ENCODE assay signal across 9 cellular contexts in the genomic region with DNA sequence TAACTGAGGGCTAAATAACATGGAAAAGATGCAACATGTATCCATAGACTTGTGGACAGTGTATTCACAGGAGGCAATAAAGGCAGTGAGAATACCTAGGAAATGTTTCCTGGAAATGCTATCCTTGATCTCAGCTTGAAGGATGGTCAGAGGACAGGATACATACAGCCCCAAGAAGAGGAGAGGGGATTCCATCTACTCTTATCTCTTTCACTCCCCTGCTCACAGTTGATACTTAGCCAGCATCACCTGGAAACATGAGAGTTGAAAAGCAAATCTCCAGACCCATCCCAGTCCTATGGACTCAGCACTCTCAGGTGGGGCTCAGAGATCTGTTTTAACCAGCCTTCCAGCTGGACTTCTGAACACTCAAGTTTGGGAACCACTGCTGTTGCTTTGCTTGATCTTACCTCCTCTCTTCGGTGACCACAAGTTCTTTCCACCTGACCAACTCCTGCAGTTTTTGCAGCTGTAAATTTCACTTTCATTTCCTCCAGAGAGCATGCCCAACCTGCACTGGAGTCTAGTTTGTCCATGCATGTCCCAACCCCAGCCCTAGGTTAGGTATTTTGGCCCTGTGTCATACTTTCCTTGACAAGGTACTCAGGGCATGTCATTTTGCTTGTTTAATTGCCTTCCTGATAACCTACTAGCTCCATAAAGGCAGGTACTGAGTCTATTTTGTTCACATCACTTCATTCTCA. TPM values are rescaled to one million over a fixed set of nuclear protein-coding genes. Genes with fewer than 3 reads are reported as not detected.
A peak's percentile ranks its signal among the peaks of the same experiment; 100 is the strongest.
DNase-seq lines count a peak whose midpoint lies in the region; ATAC-seq, FAIRE-seq and TF ChIP-seq lines count a peak whose summit lies in the region.
"Had no signal": no experiment of that assay in that cellular context is flagged by ENCODE, and none has a peak within 500 bp of the region (broad histone marks: within the 10 kb centered on the region; RNA-seq: fewer than 3 reads in every experiment).

No MANE protein-coding gene starts in this region.

- dilution Hi-C loops in endothelial cell of umbilical vein (cut with MboI; ENCODE audit: extremely low pct_ligation_motif_present, low sequenced_read_pairs), result no loop called here

- 72 to 83% methylated on average over 1 of the region's 1 CpG for WGBS in tibial nerve, 2 donors

- POLR2A ChIA-PET in GM10248 (lab: Yijun Ruan, JAX), result no interaction called here
- POLR2A ChIA-PET in endothelial cell of umbilical vein (lab: Charles Lee), result interaction anchor here (0.5 to 0.6 kb wide), 2 partner anchors 11 to 357 kb away, joined by 3 to 6 read pairs; no protein-coding TSS in a partner anchor
- POLR2A ChIA-PET in HEK293T (lab: Yijun Ruan, JAX), result no interaction called here

- H3K36me3 ChIP-seq in endothelial cell of umbilical vein (ENCODE audit: control insufficient read depth in 2 of 2, extremely low read depth in 1 of 2, insufficient read depth in 2 of 2, low read length in 2 of 2), result no peaks in the 10 kb centered on the region
- H3K36me3 ChIP-seq in tibial nerve, result no peaks in the 10 kb centered on the region

- CTCF ChIA-PET in GM10248 (lab: Yijun Ruan, JAX), result interaction anchor here (0.7 to 2.1 kb wide), 5 partner anchors 11 to 301 kb away, joined by 3 to 7 read pairs (median 4); partner anchors contain the start of gene RELL1
- CTCF ChIA-PET in endothelial cell of umbilical vein (lab: Charles Lee), result interaction anchor here (1.0 to 1.2 kb wide), 3 partner anchors 9 to 73 kb away, joined by 3 to 4 read pairs (median 3); no protein-coding TSS in a partner anchor
- CTCF ChIA-PET in HEK293T (lab: Yijun Ruan, JAX), result no interaction called here

- H3K36me3 Mint-ChIP-seq in progenitor cell of endocrine pancreas (ENCODE audit: insufficient read depth), result peaks cover 5% of the 10 kb centered on the region

- no peak for TF ChIP-seq EP300 in tibial nerve (IDR thresholded peaks at IDR 0.05)

- intact Hi-C loops in endothelial cell of umbilical vein (cut with micrococcal nuclease), result no loop called here

- H3K4me2 ChIP-seq in endothelial cell of umbilical vein (ENCODE audit: insufficient read depth, low read length), result no peak overlapping the region

- H3K27me3 Mint-ChIP-seq in progenitor cell of endocrine pancreas, result no peaks in the 10 kb centered on the region

- DNase-seq in GM10248 (ENCODE audit: extremely low spot score) (peak; percentile 58), endothelial cell of umbilical vein (ENCODE audit: low read depth, low spot score) (no peak), substantia nigra (lab: John Stamatoyannopoulos, UW) (no peak), HEK293T (ENCODE audit: extremely low spot score) (no peak), progenitor cell of endocrine pancreas (ENCODE audit: low spot score, unreplicated experiment) (no peak), tibial nerve (ENCODE audit: low spot score in 2 of 2) (no peak)

- no peak overlapping the region for H2AFZ ChIP-seq in endothelial cell of umbilical vein (ENCODE audit: low read depth, low read length)

- H3K4me3 ChIP-seq in endothelial cell of umbilical vein (replicated peaks in 1 of 3; ENCODE audit: insufficient read depth in 1 of 3, low read depth in 1 of 3, low read length in 3 of 3) (no peak overlapping the region), tibial nerve (no peak overlapping the region)

- H3K9me3 Mint-ChIP-seq in progenitor cell of endocrine pancreas (ENCODE audit: low read depth), result no peaks in the 10 kb centered on the region

- no peaks in the 10 kb centered on the region for H3K27me3 ChIP-seq in endothelial cell of umbilical vein (ENCODE audit: control insufficient read depth in 2 of 2, insufficient read depth in 2 of 2, low read length in 2 of 2)
- no peaks in the 10 kb centered on the region for H3K27me3 ChIP-seq in tibial nerve

- H3K9ac ChIP-seq in endothelial cell of umbilical vein (replicated peaks; ENCODE audit: extremely low read depth, insufficient read depth, low read length), result no peak overlapping the region

- no peak overlapping the region for H3K27ac Mint-ChIP-seq in progenitor cell of endocrine pancreas

- TF ChIP-seq POLR2A in endothelial cell of umbilical vein (IDR thresholded peaks at IDR 0.05; ENCODE audit: low read depth, low read length), result no peak
- TF ChIP-seq POLR2A in tibial nerve (IDR thresholded peaks at IDR 0.05), result no peak

- peaks cover 92% of the 10 kb centered on the region for H3K79me2 ChIP-seq in endothelial cell of umbilical vein (ENCODE audit: control insufficient read depth, insufficient read depth, low read length)

- no peaks in the 10 kb centered on the region for H4K20me1 ChIP-seq in endothelial cell of umbilical vein (replicated peaks; ENCODE audit: control insufficient read depth, extremely low read depth, insufficient read depth, low read length)

- no peak for TF ChIP-seq CTCF in GM10248 (IDR thresholded peaks at IDR 0.05; ENCODE audit: control extremely low read depth, extremely low read depth, low read depth, missing control alignments)
- TF ChIP-seq CTCF in endothelial cell of umbilical vein (IDR thresholded peaks at IDR 0.05; ENCODE audit: extremely low read depth in 1 of 2, insufficient read depth in 1 of 2, low read depth in 1 of 2, low read length in 2 of 2), result no peak
- TF ChIP-seq CTCF in progenitor cell of endocrine pancreas (IDR thresholded peaks at IDR 0.05; ENCODE audit: unreplicated experiment), result no peak
- no peak for TF ChIP-seq CTCF in tibial nerve (IDR thresholded peaks at IDR 0.05)

- peak; percentile 8 for FAIRE-seq in endothelial cell of umbilical vein (lab: Jason Lieb, UNC)

- H3K9me1 ChIP-seq in endothelial cell of umbilical vein (replicated peaks; ENCODE audit: control insufficient read depth, extremely low read depth, insufficient read depth, low read length), result peaks cover 3% of the 10 kb centered on the region

- H3K4me3 Mint-ChIP-seq in progenitor cell of endocrine pancreas (ENCODE audit: low read depth), result no peak overlapping the region

- BruUV-seq in endothelial cell of umbilical vein (replicated peaks; lab: Mats Ljungman, UMichigan), result no TSS peak

- peaks cover 21% of the 10 kb centered on the region for H3K4me1 ChIP-seq in endothelial cell of umbilical vein (ENCODE audit: control insufficient read depth, extremely low read depth, insufficient read depth, low read length)
- peaks cover 0 to 49% (median 10%) of the 10 kb centered on the region in 4 donors for H3K4me1 ChIP-seq in tibial nerve

- peak; percentile 90 for ATAC-seq in GM19468 (IDR thresholded peaks at IDR 0.05; ENCODE audit: extremely low read depth, unreplicated experiment)
- ATAC-seq in HG03469 (IDR thresholded peaks at IDR 0.05; ENCODE audit: unreplicated experiment), result peak; percentile 89
- ATAC-seq: HCT116 had no signal

- no peak overlapping the region for H3K27ac ChIP-seq in endothelial cell of umbilical vein (ENCODE audit: insufficient read depth, low read depth, low read length)
- H3K27ac ChIP-seq in substantia nigra (ENCODE audit: low read depth, low read length, poor library complexity, severe bottlenecking), result no peak overlapping the region
- H3K27ac ChIP-seq in tibial nerve, result no peak overlapping the region

- H3K4me1 Mint-ChIP-seq in progenitor cell of endocrine pancreas (ENCODE audit: low read depth), result peaks cover 40% of the 10 kb centered on the region

- H3K9me3 ChIP-seq in endothelial cell of umbilical vein (replicated peaks; ENCODE audit: control insufficient read depth, insufficient read depth, low read length) (no peaks in the 10 kb centered on the region), tibial nerve (no peaks in the 10 kb centered on the region)

TF ChIP-seq in endothelial cell of umbilical vein, 7 proteins besides CTCF, POLR2A, EP300 and RAD21:
- TF ChIP-seq GATA2 (IDR thresholded peaks at IDR 0.05; ENCODE audit: insufficient read depth, insufficient read length, low read depth, low read length), result no peak
- TF ChIP-seq MAX (IDR thresholded peaks at IDR 0.05; ENCODE audit: insufficient read depth, insufficient read length), result no peak
- no peak for TF ChIP-seq EZH2 (IDR thresholded peaks at IDR 0.05; ENCODE audit: borderline replicate concordance, low read depth, low read length, severe bottlenecking)
- TF ChIP-seq FOS (IDR thresholded peaks at IDR 0.05; ENCODE audit: borderline replicate concordance, insufficient read depth, low read length), result no peak
- no peak for TF ChIP-seq MYC (IDR thresholded peaks at IDR 0.05; ENCODE audit: low read depth, low read length)
- TF ChIP-seq JUN (IDR thresholded peaks at IDR 0.05; ENCODE audit: borderline replicate concordance, insufficient read depth, insufficient read length, low read depth), result no peak
- TF ChIP-seq POLR2AphosphoS5 (IDR thresholded peaks at IDR 0.05; ENCODE audit: insufficient read depth, low read depth, low read length), result no peak

TF ChIP-seq in HEK293T, 16 proteins besides CTCF, POLR2A, EP300 and RAD21:
- TF ChIP-seq BHLHE40 (IDR thresholded peaks at IDR 0.05; ENCODE audit: borderline replicate concordance) (no peak), L3MBTL2 (conservative IDR thresholded peaks at IDR 0.05) (no peak), FOXK2 (IDR thresholded peaks at IDR 0.05) (no peak), ZNF384 (IDR thresholded peaks at IDR 0.05) (no peak), FOXA1 (IDR thresholded peaks at IDR 0.05) (no peak), LEF1 (IDR thresholded peaks at IDR 0.05; ENCODE audit: borderline replicate concordance) (no peak), ARNT (IDR thresholded peaks at IDR 0.05) (no peak), SP1 (IDR thresholded peaks at IDR 0.05) (no peak)

RNA-seq across cellular contexts. Expression of gene RELL1, which starts 10.4 kb away (rescaled TPM):
- total RNA-seq in endothelial cell of umbilical vein (87.1 and 91.7 TPM in 2 replicates), progenitor cell of endocrine pancreas (30.4 and 33.6 TPM in 2 replicates), tibial nerve (10 to 100 TPM; 43.8 to 78.0 (median 61.2) TPM)
- polyA plus RNA-seq in endothelial cell of umbilical vein, result 17.0 and 20.8 TPM in 2 replicates
- polyA plus RNA-seq in endothelial cell of umbilical vein (2011; cell fraction: cytosol; rRNA removed), result 24.3 and 27.8 TPM in 2 replicates
- 22.5 and 24.3 TPM in 2 replicates for polyA plus RNA-seq in endothelial cell of umbilical vein (2011; cell fraction: nucleus; rRNA removed)
- 15.7 and 19.4 TPM in 2 replicates for polyA plus RNA-seq in endothelial cell of umbilical vein (2012)
- 99.1 and 110 TPM in 2 replicates for polyA minus RNA-seq in endothelial cell of umbilical vein
- polyA minus RNA-seq in endothelial cell of umbilical vein (2011; cell fraction: cytosol; rRNA and poly(A)+ RNA removed), result 4.8 TPM
- polyA minus RNA-seq in endothelial cell of umbilical vein (2011; cell fraction: nucleus; rRNA and poly(A)+ RNA removed), result 30.8 and 45.3 TPM in 2 replicates
